Comparison of ENCODE assay signal across 18 cellular contexts in genomic region chr3:162437480-162437879, GRCh38.
DNase-seq lines count a peak whose midpoint lies in the region; ATAC-seq, FAIRE-seq and TF ChIP-seq lines count a peak whose summit lies in the region.
"Had no signal": no experiment of that assay in that cellular context is flagged by ENCODE, and none has a peak within 500 bp of the region (broad histone marks: within the 10 kb centered on the region; RNA-seq: fewer than 3 reads in every experiment).

No MANE protein-coding gene starts in this region.

- no peak for ATAC-seq in K562
- no peak for ATAC-seq in GM18520 (IDR thresholded peaks at IDR 0.05; ENCODE audit: unreplicated experiment)
- ATAC-seq: left ventricle myocardium superior, Right ventricle myocardium inferior had no signal

- in situ Hi-C loops in K562 (cut with MboI) = no loop called here

- H2AFZ ChIP-seq in K562 (ENCODE audit: low read depth, low read length) = no peak overlapping the region

- no peaks in the 10 kb centered on the region for H3K9me1 ChIP-seq in K562 (ENCODE audit: control insufficient read depth, insufficient read depth, low read length)

- CTCF ChIA-PET in K562 (lab: Yijun Ruan, JAX; ENCODE audit: low intra/inter-chr PET ratio) = no interaction called here

- POLR2A ChIA-PET in K562 (lab: Yijun Ruan, JAX) = no interaction called here

- TF ChIP-seq CTCF in NB4 (IDR thresholded peaks at IDR 0.05; ENCODE audit: low read depth, low read length) (no peak), K562 (IDR thresholded peaks at IDR 0.05 in 2 of 3, conservative IDR thresholded peaks at IDR 0.05 in 1 of 3; ENCODE audit: insufficient read depth in 2 of 3, low read depth in 1 of 3, low read length in 3 of 3) (no peak)

- no peak for TF ChIP-seq EP300 in K562 (IDR thresholded peaks at IDR 0.05; ENCODE audit: low read length)

- WGBS in K562 (ENCODE audit: insufficient coverage, low coverage, missing lambda C conversion rate) = 0% methylated on average over 3 of the region's 3 CpGs

- no peak for TF ChIP-seq POLR2A in NB4 (IDR thresholded peaks at IDR 0.05; ENCODE audit: extremely low read depth, insufficient read length)
- no peak for TF ChIP-seq POLR2A in K562 (conservative IDR thresholded peaks at IDR 0.05)

- TF ChIP-seq RAD21 in K562 (CRISPR knock-in tag; conservative IDR thresholded peaks at IDR 0.05 in 1 of 2, IDR thresholded peaks at IDR 0.05 in 1 of 2) = no peak

- H3K36me3 ChIP-seq in K562 (ENCODE audit: control insufficient read depth, insufficient read depth, low read length) = no peaks in the 10 kb centered on the region

- no peaks in the 10 kb centered on the region for H3K4me1 ChIP-seq in K562 (replicated peaks in 1 of 2; ENCODE audit: control insufficient read depth in 2 of 2, insufficient read depth in 2 of 2, low read length in 2 of 2)
- H3K4me1 ChIP-seq: testis had no signal

- peak; percentile 77 for DNase-seq in ELR (ENCODE audit: low read depth)
- DNase-seq in NB4 (ENCODE audit: low read depth) = peak; percentile 3
- DNase-seq in K562 (ENCODE audit: extremely low read depth in 1 of 4, low spot score in 3 of 4) = no peak
- peak; percentile 22 for DNase-seq in non-pigmented ciliary epithelial cell (ENCODE audit: low read depth)
- no peak for DNase-seq in activated effector memory CD4-positive, alpha-beta T cell treated with anti-CD3 and anti-CD28 coated beads, Interleukin-2, amount 50 U/mL, for 16 hours
- DNase-seq in activated CD4-positive, alpha-beta T cell treated with anti-CD3 and anti-CD28 coated beads, Interleukin-2, amount 50 U/mL, for 1 hour = no peak
- DNase-seq: activated CD4-positive, alpha-beta T cell treated with anti-CD3 and anti-CD28 coated beads, Interleukin-2, amount 50 U/mL, for 4 hours; amniotic stem cell; erythroblast; glutamatergic neuron; H7; left ventricle myocardium superior; NCI-H1930; NCI-H446; T-helper 1 cell; testis had no signal

- H4K20me1 ChIP-seq in K562 (replicated peaks; ENCODE audit: control insufficient read depth, insufficient read depth, low read length) = no peaks in the 10 kb centered on the region

- H3K9ac ChIP-seq in K562 (ENCODE audit: insufficient read depth in 1 of 2, low read depth in 2 of 2, low read length in 2 of 2) = no peak overlapping the region

- H3K4me3 ChIP-seq in NB4 (ENCODE audit: low read depth, low read length) = no peak overlapping the region
- no peak overlapping the region for H3K4me3 ChIP-seq in K562
- H3K4me3 ChIP-seq: testis had no signal

- no TSS peak for BruUV-seq in K562 (replicated peaks; lab: Mats Ljungman, UMichigan)

- no peak overlapping the region for H3K4me2 ChIP-seq in K562 (ENCODE audit: insufficient read depth, low read length)

- H3K27me3 ChIP-seq in K562 (ENCODE audit: control insufficient read depth in 2 of 2, insufficient read depth in 2 of 2, low read length in 2 of 2) = no peaks in the 10 kb centered on the region
- H3K27me3 ChIP-seq: testis had no signal

- no peaks in the 10 kb centered on the region for H3K79me2 ChIP-seq in K562 (ENCODE audit: control insufficient read depth, insufficient read depth, low read length)

- intact Hi-C loops in K562 (cut with micrococcal nuclease) = no loop called here

- no peak for FAIRE-seq in K562 (lab: Jason Lieb, UNC)

- H3K27ac ChIP-seq in K562 (ENCODE audit: extremely low read depth, low read depth, low read length) = no peak overlapping the region
- H3K27ac ChIP-seq: testis had no signal

- no peaks in the 10 kb centered on the region for H3K9me3 ChIP-seq in K562 (replicated peaks; ENCODE audit: control insufficient read depth, insufficient read depth, low read depth, low read length)
- H3K9me3 ChIP-seq: testis had no signal

TF ChIP-seq in K562, 482 proteins besides CTCF, POLR2A, EP300 and RAD21 (continues in another document):
- TF ChIP-seq GABPB1 (CRISPR knock-in tag; IDR thresholded peaks at IDR 0.05) (no peak), ZNF785 (CRISPR knock-in tag; IDR thresholded peaks at IDR 0.05) (no peak), ZNF253 (CRISPR knock-in tag; conservative IDR thresholded peaks at IDR 0.05) (no peak), DEAF1 (CRISPR knock-in tag; IDR thresholded peaks at IDR 0.05) (no peak), VEZF1 (CRISPR knock-in tag; IDR thresholded peaks at IDR 0.05) (peak; percentile 36; the same call in 1 of the 2 replicates), ZFP36 (IDR thresholded peaks at IDR 0.05; ENCODE audit: low read depth, low read length, partially characterized antibody) (no peak), ZNF584 (CRISPR knock-in tag; IDR thresholded peaks at IDR 0.05; ENCODE audit: low read depth) (no peak), FOSL1 (tag; conservative IDR thresholded peaks at IDR 0.05) (no peak), TRIM28 (IDR thresholded peaks at IDR 0.05) (no peak), PBX2 (CRISPR knock-in tag; IDR thresholded peaks at IDR 0.05; ENCODE audit: low read depth) (no peak), PBX2 (tag; conservative IDR thresholded peaks at IDR 0.05; ENCODE audit: low read depth) (peak; percentile 88)

Comparison
In these comparisons a context has a peak if more than half of its experiments do, and no peak if none do; other contexts are left out.
1. DNase-seq: peak in ELR (single experiment), NB4 (single experiment) and non-pigmented ciliary epithelial cell (single experiment); none in K562 (0 of 4), activated effector memory CD4-positive, alpha-beta T cell treated with anti-CD3 and anti-CD28 coated beads, Interleukin-2, amount 50 U/mL, for 16 hours (single experiment) and activated CD4-positive, alpha-beta T cell treated with anti-CD3 and anti-CD28 coated beads, Interleukin-2, amount 50 U/mL, for 1 hour (single experiment).